In the genomic region with DNA sequence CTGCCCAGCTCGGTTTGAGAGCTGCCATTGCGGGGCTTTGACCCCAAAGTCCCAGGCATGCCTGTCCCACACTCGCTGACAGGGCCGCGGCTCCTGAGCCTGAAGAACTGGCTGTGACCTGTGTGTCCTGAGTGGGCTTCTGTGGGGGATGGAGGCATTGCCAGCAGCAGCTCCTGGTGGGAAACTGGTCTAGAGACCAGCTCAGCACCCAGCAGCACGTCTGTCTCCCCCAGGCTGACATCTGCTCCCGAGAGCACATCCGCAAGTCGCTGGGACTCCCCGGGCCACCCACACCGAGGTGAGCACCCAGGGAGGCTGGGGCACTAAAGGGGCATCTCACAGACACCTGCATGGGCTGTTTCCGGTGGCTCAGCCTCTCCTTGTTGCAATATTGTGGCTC, we compare ENCODE assay signal across 28 cellular contexts.
"Had no signal": no experiment of that assay in that cellular context is flagged by ENCODE, and none has a peak within 500 bp of the region (broad histone marks: within the 10 kb centered on the region; RNA-seq: fewer than 3 reads in every experiment).

No MANE protein-coding gene starts in this region.

- H3K27ac ChIP-seq: SJSA1 had no signal

- H3K9me3 ChIP-seq: MG63, SJSA1 had no signal

- DNase-seq: activated CD4-positive, alpha-beta memory T cell treated with anti-CD3 and anti-CD28 coated beads, Interleukin-2, amount 10 ng/mL, durations not matched to agents 7 days and 5 days; activated CD4-positive, alpha-beta T cell treated with anti-CD3 and anti-CD28 coated beads, Interleukin-2, amount 50 U/mL, for 1 hour; activated CD4-positive, CD25-positive, alpha-beta regulatory T cell; activated gamma-delta T cell; activated naive CD4-positive, alpha-beta T cell treated with anti-CD3 and anti-CD28 coated beads for 36 hours; activated T-cell treated with anti-CD3 and anti-CD28 coated beads for 4 hours; activated T-cell treated with anti-CD3 and anti-CD28 coated beads, Interleukin-2, amount 50 U/mL, for 48 hours; amygdala; MG63; MV-4-11; NCI-H1092 treated with DMSO at 0.1 percent for 48 hours; NCI-H1417 treated with DMSO at 0.1 percent for 48 hours; NCI-H1694; NCI-H2029; NCI-H2107; NCI-H2171 treated with DMSO at 0.1 percent for 48 hours; NCI-H226; NCI-H526 treated with DMSO at 0.1 percent for 48 hours; RPMI8226; SHP77; T1000 had no signal

- H3K27ac Mint-ChIP-seq: activated CD4-positive, alpha-beta memory T cell treated with anti-CD3 and anti-CD28 coated beads, Interleukin-2, amount 10 ng/mL, durations not matched to agents 7 days and 5 days; activated naive CD4-positive, alpha-beta T cell treated with anti-CD3 and anti-CD28 coated beads for 36 hours; activated naive CD8-positive, alpha-beta T cell; activated T-helper 17 cell treated with anti-CD3 and anti-CD28 coated beads, Interleukin-2, amount 50 U/mL, for 72 hours; brain; T-helper 17 cell had no signal

- H3K4me3 ChIP-seq: MG63, SJSA1 had no signal

- H3K27me3 ChIP-seq: MG63, SJSA1 had no signal

- H3K27me3 Mint-ChIP-seq: activated naive CD8-positive, alpha-beta T cell; activated T-helper 17 cell treated with anti-CD3 and anti-CD28 coated beads, Interleukin-2, amount 50 U/mL, for 72 hours; brain; central memory CD8-positive, alpha-beta T cell; T-helper 17 cell had no signal

- H3K36me3 Mint-ChIP-seq: activated naive CD8-positive, alpha-beta T cell; brain had no signal

- H3K4me1 ChIP-seq: SJSA1 had no signal

- ATAC-seq: activated T-helper 17 cell treated with anti-CD3 and anti-CD28 coated beads, Interleukin-2, amount 50 U/mL, for 72 hours; Panc1; T-helper 17 cell had no signal

- H3K4me3 Mint-ChIP-seq: activated CD4-positive, alpha-beta memory T cell treated with anti-CD3 and anti-CD28 coated beads, Interleukin-2, amount 10 ng/mL, durations not matched to agents 7 days and 5 days; activated naive CD4-positive, alpha-beta T cell treated with anti-CD3 and anti-CD28 coated beads for 36 hours; activated naive CD8-positive, alpha-beta T cell; activated T-helper 17 cell treated with anti-CD3 and anti-CD28 coated beads, Interleukin-2, amount 50 U/mL, for 72 hours; brain; central memory CD8-positive, alpha-beta T cell; T-helper 17 cell had no signal

- H3K4me1 Mint-ChIP-seq: activated T-helper 17 cell treated with anti-CD3 and anti-CD28 coated beads, Interleukin-2, amount 50 U/mL, for 72 hours had no signal

- H3K36me3 ChIP-seq: SJSA1 had no signal

- H3K9me3 Mint-ChIP-seq: activated CD4-positive, alpha-beta memory T cell treated with anti-CD3 and anti-CD28 coated beads, Interleukin-2, amount 10 ng/mL, durations not matched to agents 7 days and 5 days; activated naive CD4-positive, alpha-beta T cell treated with anti-CD3 and anti-CD28 coated beads for 36 hours; activated T-helper 17 cell treated with anti-CD3 and anti-CD28 coated beads, Interleukin-2, amount 50 U/mL, for 72 hours; brain; central memory CD8-positive, alpha-beta T cell had no signal
